8 cellular contexts compared by ENCODE assay signal in genomic region chr17:8221663-8222379, GRCh38. TPM values are rescaled to one million over a fixed set of nuclear protein-coding genes. Genes with fewer than 3 reads are reported as not detected.
DNase-seq lines count a peak whose midpoint lies in the region; TF ChIP-seq lines count a peak whose summit lies in the region.

No MANE protein-coding gene starts in this region.

- H3K27ac ChIP-seq in muscle layer of colon (ENCODE audit: low read depth, low read length), result peak overlapping the region; percentile 88

- no peaks in the 10 kb centered on the region for H3K9me3 ChIP-seq in muscle layer of colon (ENCODE audit: low read length)

- H3K27me3 ChIP-seq in muscle layer of colon (ENCODE audit: control insufficient read depth in 1 of 2, insufficient read depth in 2 of 2, low read length in 2 of 2), result no peaks in the 10 kb centered on the region

- no peaks in the 10 kb centered on the region for H3K36me3 ChIP-seq in muscle layer of colon (ENCODE audit: insufficient read depth, low read length)

- peak overlapping the region; percentile 93 for H3K4me3 ChIP-seq in epithelial cell of proximal tubule (ENCODE audit: low read depth, low read length)
- peak overlapping the region; percentile 81 to 93 for H3K4me3 ChIP-seq in muscle layer of colon (ENCODE audit: low read depth in 1 of 2, low read length in 2 of 2)

- H3K9ac ChIP-seq in muscle layer of colon (ENCODE audit: low read length), result peak overlapping the region; percentile 93

- H3K4me1 ChIP-seq in muscle layer of colon (ENCODE audit: insufficient read depth, low read length), result peaks cover 19% of the 10 kb centered on the region

- DNase-seq in CMK (ENCODE audit: low read depth), result peak; percentile 55
- DNase-seq in GM20000 (ENCODE audit: low spot score), result peak; percentile 49
- DNase-seq in HS-5 (ENCODE audit: low read depth), result peak; percentile 95
- DNase-seq in OCI-M2 (lab: John Stamatoyannopoulos, UW; ENCODE audit: unreplicated experiment), result peak; percentile 88
- peak; percentile 81 for DNase-seq in activated T-cell treated with anti-CD3 and anti-CD28 coated beads for 48 hours (ENCODE audit: low read depth)
- peak; percentile 56 for DNase-seq in epithelial cell of proximal tubule (ENCODE audit: low read depth)
- DNase-seq in stimulated activated CD8-positive, alpha-beta memory T cell treated with anti-CD3 and anti-CD28 coated beads, Interleukin-4, amount 100 ng/mL, for 48 hours, result peak; percentile 95

- TF ChIP-seq CTCF in GM20000 (IDR thresholded peaks at IDR 0.05; ENCODE audit: extremely low read depth, missing control alignments) (no peak), epithelial cell of proximal tubule (conservative IDR thresholded peaks at IDR 0.05; ENCODE audit: low read depth, low read length) (no peak)

RNA-seq across cellular contexts. Expression of gene AURKB, which starts 11.4 kb away (rescaled TPM):
- total RNA-seq in epithelial cell of proximal tubule, result 136 and 165 TPM in 2 replicates

RNA-seq across cellular contexts. Expression of gene CTC1, which starts 26.0 kb away (rescaled TPM):
- total RNA-seq in epithelial cell of proximal tubule, result 9.1 and 13.0 TPM in 2 replicates

RNA-seq across cellular contexts. Expression of gene PFAS, which starts 27.3 kb away (rescaled TPM):
- total RNA-seq in epithelial cell of proximal tubule, result 37.2 and 58.1 TPM in 2 replicates

RNA-seq across cellular contexts. Expression of gene BORCS6, which starts 31.8 kb away (rescaled TPM):
- total RNA-seq in epithelial cell of proximal tubule, result 9.5 and 11.4 TPM in 2 replicates

RNA-seq across cellular contexts. Expression of gene TMEM107, which starts 45.6 kb away (rescaled TPM):
- total RNA-seq in epithelial cell of proximal tubule, result 16.9 and 24.3 TPM in 2 replicates

Comparison
In these comparisons a context has a peak if more than half of its experiments do, and no peak if none do; other contexts are left out.
1. Peak in every context shown above with its lines: DNase-seq, H3K4me3 ChIP-seq and H3K27ac ChIP-seq.